ENCODE assay signal across 9 cellular contexts in genomic region chr11:77067776-77068460, GRCh38. TPM values are rescaled to one million over a fixed set of nuclear protein-coding genes. Genes with fewer than 3 reads are reported as not detected.
A peak's percentile ranks its signal among the peaks of the same experiment; 100 is the strongest.
DNase-seq lines count a peak whose midpoint lies in the region; TF ChIP-seq lines count a peak whose summit lies in the region.
"Had no signal": no experiment of that assay in that cellular context is flagged by ENCODE, and none has a peak within 500 bp of the region (broad histone marks: within the 10 kb centered on the region; RNA-seq: fewer than 3 reads in every experiment).

No MANE protein-coding gene starts in this region.

- no peak overlapping the region for H2AFZ ChIP-seq in mesenchymal stem cell (ENCODE audit: low read depth, low read length)

- no peak overlapping the region for H3K23ac ChIP-seq in mesenchymal stem cell (ENCODE audit: low read length in 2 of 2)

- no peak overlapping the region for H3K18ac ChIP-seq in mesenchymal stem cell (ENCODE audit: low read depth in 1 of 2, low read length in 2 of 2)

- H3K27me3 ChIP-seq in mesenchymal stem cell (ENCODE audit: control insufficient read depth in 1 of 2, insufficient read depth in 1 of 2, low read length in 2 of 2) (no peaks in the 10 kb centered on the region), tibial nerve (no peaks in the 10 kb centered on the region)

- H3K27ac ChIP-seq in mesenchymal stem cell (ENCODE audit: low read length, poor library complexity, severe bottlenecking), result no peak overlapping the region
- H3K27ac ChIP-seq in tibial nerve, result peak overlapping the region; percentile 86 to 98 (median 92)

- H2BK15ac ChIP-seq in mesenchymal stem cell (ENCODE audit: low read depth, poor library complexity, severe bottlenecking), result no peak overlapping the region

- H3K36me3 Mint-ChIP-seq in activated naive CD4-positive, alpha-beta T cell treated with anti-CD3 and anti-CD28 coated beads, Interleukin-2, amount 50 U/mL, for 24 hours, result no peaks in the 10 kb centered on the region

- H3K27ac Mint-ChIP-seq in activated naive CD4-positive, alpha-beta T cell treated with anti-CD3 and anti-CD28 coated beads, Interleukin-2, amount 50 U/mL, for 24 hours, result no peak overlapping the region

- TF ChIP-seq EP300 in tibial nerve (IDR thresholded peaks at IDR 0.05), result no peak

- H3K4me3 ChIP-seq in astrocyte of the spinal cord (ENCODE audit: low read depth, low read length) (peak overlapping the region; percentile 64), mesenchymal stem cell (ENCODE audit: insufficient read depth in 1 of 2, low read depth in 1 of 2, low read length in 2 of 2) (peak overlapping the region in 1 of 2 experiments; percentile 89), tibial nerve (peak overlapping the region; percentile 65 to 94 (median 82))

- H2BK5ac ChIP-seq in mesenchymal stem cell (ENCODE audit: low read depth, low read length, poor library complexity, severe bottlenecking), result no peak overlapping the region

- H3K4me1 ChIP-seq in mesenchymal stem cell (ENCODE audit: control insufficient read depth, insufficient read depth, low read depth, low read length) (peaks cover 29% of the 10 kb centered on the region), tibial nerve (peaks cover 3 to 67% (median 22%) of the 10 kb centered on the region in 4 donors)

- no peaks in the 10 kb centered on the region for H3K9me3 Mint-ChIP-seq in activated naive CD4-positive, alpha-beta T cell treated with anti-CD3 and anti-CD28 coated beads, Interleukin-2, amount 50 U/mL, for 24 hours

- H3K9me3 ChIP-seq in mesenchymal stem cell (ENCODE audit: control insufficient read depth, low read length) (no peaks in the 10 kb centered on the region), tibial nerve (no peaks in the 10 kb centered on the region)

- H3K79me1 ChIP-seq in mesenchymal stem cell (replicated peaks; ENCODE audit: low read length, poor library complexity, severe bottlenecking), result peaks cover 39% of the 10 kb centered on the region

- peak overlapping the region; percentile 90 for H3K9ac ChIP-seq in mesenchymal stem cell (ENCODE audit: low read length)

- WGBS in mesenchymal stem cell, result 74% methylated on average over 9 of the region's 12 CpGs
- 53 to 56% methylated on average over 12 of the region's 12 CpGs for WGBS in tibial nerve, 2 donors

- H4K8ac ChIP-seq in mesenchymal stem cell (ENCODE audit: low read length), result no peak overlapping the region

- no peak for TF ChIP-seq POLR2A in tibial nerve (IDR thresholded peaks at IDR 0.05)

- peaks cover 28% of the 10 kb centered on the region for H3K4me1 Mint-ChIP-seq in activated naive CD4-positive, alpha-beta T cell treated with anti-CD3 and anti-CD28 coated beads, Interleukin-2, amount 50 U/mL, for 24 hours

- no peak overlapping the region for H2AK5ac ChIP-seq in mesenchymal stem cell (ENCODE audit: low read length, severe bottlenecking)

- DNase-seq in activated naive CD4-positive, alpha-beta T cell treated with Interleukin-2 at 50 U/mL for 16 hours, result no peak
- DNase-seq in astrocyte of the spinal cord (ENCODE audit: low read depth, low spot score), result no peak
- peak; percentile 13 for DNase-seq in mesenchymal stem cell
- DNase-seq in tibial nerve (ENCODE audit: low spot score in 2 of 2), result no peak
- no peak for DNase-seq in NOMO-1 treated with dmso at 0.1 percent for 144 hours (lab: John Stamatoyannopoulos, UW; ENCODE audit: unreplicated experiment)
- no peak for DNase-seq in activated CD4-positive, alpha-beta T cell treated with anti-CD3 and anti-CD28 coated beads, Interleukin-2, amount 50 U/mL, for 1 hour
- DNase-seq in NCI-H146 (lab: John Stamatoyannopoulos, UW), result no peak
- DNase-seq: stimulated activated CD4-positive, alpha-beta T cell treated with anti-CD3 and anti-CD28 coated beads, Interleukin-2, amount 100 ng/mL, for 48 hours had no signal

- in situ Hi-C loops in astrocyte of the spinal cord (cut with HindIII; ENCODE audit: low sequenced_read_pairs), result no loop called here

- peak overlapping the region; percentile 36 for H4K91ac ChIP-seq in mesenchymal stem cell (ENCODE audit: low read length)

- H2BK120ac ChIP-seq in mesenchymal stem cell (ENCODE audit: low read depth, low read length), result no peak overlapping the region

- H3K27me3 Mint-ChIP-seq in activated naive CD4-positive, alpha-beta T cell treated with anti-CD3 and anti-CD28 coated beads, Interleukin-2, amount 50 U/mL, for 24 hours, result no peaks in the 10 kb centered on the region

- H3K4ac ChIP-seq in mesenchymal stem cell (ENCODE audit: low read depth in 1 of 2, low read length in 2 of 2), result peak overlapping the region in 1 of 2 experiments; percentile 20

- peak overlapping the region in 1 of 2 experiments; percentile 50 for H2BK12ac ChIP-seq in mesenchymal stem cell (ENCODE audit: low read length in 2 of 2)

- peak overlapping the region; percentile 43 for H3K4me3 Mint-ChIP-seq in activated naive CD4-positive, alpha-beta T cell treated with anti-CD3 and anti-CD28 coated beads, Interleukin-2, amount 50 U/mL, for 24 hours

- no peak overlapping the region for H3K14ac ChIP-seq in mesenchymal stem cell (ENCODE audit: low read length in 2 of 2)

- H3K36me3 ChIP-seq in mesenchymal stem cell (ENCODE audit: control insufficient read depth in 1 of 2, insufficient read depth in 2 of 2, low read depth in 1 of 2, low read length in 2 of 2) (no peaks in the 10 kb centered on the region), tibial nerve (no peaks in the 10 kb centered on the region)

- peak overlapping the region; percentile 80 for H3K4me2 ChIP-seq in mesenchymal stem cell (ENCODE audit: low read length, poor library complexity, severe bottlenecking)

- TF ChIP-seq CTCF in astrocyte of the spinal cord (IDR thresholded peaks at IDR 0.05; ENCODE audit: low read depth, low read length) (no peak), tibial nerve (IDR thresholded peaks at IDR 0.05) (no peak)

RNA-seq across cellular contexts. Expression of gene CAPN5, which starts 1.1 kb away (rescaled TPM):
- polyA plus RNA-seq in mesenchymal stem cell (2013, experiment 1 of 2), result 26.0 TPM
- 25.0 TPM for polyA plus RNA-seq in mesenchymal stem cell (2013, experiment 2 of 2)
- total RNA-seq in tibial nerve, result 10 to 100 TPM; 15.9 to 24.5 (median 19.8) TPM

RNA-seq across cellular contexts. Expression of gene B3GNT6, which starts 33.7 kb away (rescaled TPM):
- polyA plus RNA-seq in mesenchymal stem cell (2013, experiment 1 of 2), result not detected
- not detected for polyA plus RNA-seq in mesenchymal stem cell (2013, experiment 2 of 2)
- total RNA-seq in tibial nerve, result not detected

RNA-seq across cellular contexts. Expression of gene OMP, which starts 34.7 kb away (rescaled TPM):
- 0.19 TPM for polyA plus RNA-seq in mesenchymal stem cell (2013, experiment 1 of 2)
- polyA plus RNA-seq in mesenchymal stem cell (2013, experiment 2 of 2), result not detected
- 1 to 10 TPM in 1 of 4 donors, not detected in 3; 9.9 TPM for total RNA-seq in tibial nerve
